ENCODE assay signal across 8 cellular contexts in the genomic region with DNA sequence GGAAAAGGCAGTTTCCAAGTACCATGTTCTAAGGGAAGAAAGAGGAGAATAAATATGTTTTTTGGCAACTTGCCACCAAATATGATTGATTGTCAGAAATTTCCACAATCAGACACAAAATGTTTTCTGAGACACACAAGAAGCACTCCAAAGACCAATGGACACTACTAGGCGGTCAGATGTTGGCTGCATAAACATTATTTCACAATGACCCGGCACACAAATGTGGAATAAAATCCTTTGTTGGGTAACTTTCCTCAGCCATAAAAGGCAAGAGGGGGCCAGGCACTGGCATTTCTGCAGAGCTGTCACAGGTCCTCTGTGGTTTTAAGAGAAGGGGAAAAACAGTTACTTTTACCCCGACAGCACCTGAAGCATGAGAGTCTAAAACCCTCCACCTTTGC. TPM values are rescaled to one million over a fixed set of nuclear protein-coding genes. Genes with fewer than 3 reads are reported as not detected.
DNase-seq lines count a peak whose midpoint lies in the region; ATAC-seq and TF ChIP-seq lines count a peak whose summit lies in the region.

No MANE protein-coding gene starts in this region.

- H3K9me2 ChIP-seq in hepatocyte (replicated peaks; ENCODE audit: insufficient read depth): no peaks in the 10 kb centered on the region

- ATAC-seq in HG02840 (IDR thresholded peaks at IDR 0.05; ENCODE audit: low FRiP score, unreplicated experiment) (no peak), GM21737 (IDR thresholded peaks at IDR 0.05; ENCODE audit: unreplicated experiment) (no peak)

- H4K20me1 ChIP-seq in hepatocyte (ENCODE audit: insufficient read depth, poor library complexity, severe bottlenecking): no peaks in the 10 kb centered on the region

- H3K4me2 ChIP-seq in hepatocyte: peak overlapping the region; percentile 10

- no peak overlapping the region for H2AFZ ChIP-seq in hepatocyte

- H3K9me3 ChIP-seq in hepatocyte (ENCODE audit: low read depth) (no peaks in the 10 kb centered on the region), subcutaneous abdominal adipose tissue (ENCODE audit: control insufficient read depth in 5 of 5, low read length in 5 of 5) (no peaks in the 10 kb centered on the region)

- H3K27me3 ChIP-seq in hepatocyte (no peaks in the 10 kb centered on the region), subcutaneous abdominal adipose tissue (ENCODE audit: control insufficient read depth in 5 of 5, insufficient read depth in 4 of 5, low read length in 5 of 5) (no peaks in the 10 kb centered on the region)

- DNase-seq in NCI-H2196 (lab: John Stamatoyannopoulos, UW; ENCODE audit: unreplicated experiment) (peak; percentile 19), NCI-H2196 treated with DMSO at 0.1 percent for 48 hours (lab: John Stamatoyannopoulos, UW; ENCODE audit: unreplicated experiment) (no peak), hepatocyte (ENCODE audit: low spot score) (peak; percentile 41), cortex of kidney (lab: John Stamatoyannopoulos, UW) (no peak)

- H3K79me2 ChIP-seq in hepatocyte: no peaks in the 10 kb centered on the region

- H3K27ac ChIP-seq in VCaP: peak overlapping the region; percentile 94
- peak overlapping the region; percentile 57 for H3K27ac ChIP-seq in hepatocyte
- H3K27ac ChIP-seq in subcutaneous abdominal adipose tissue (ENCODE audit: low read depth, low read length): peak overlapping the region; percentile 77

- TF ChIP-seq CTCF in VCaP (conservative IDR thresholded peaks at IDR 0.05): no peak
- no peak for TF ChIP-seq CTCF in hepatocyte (IDR thresholded peaks at IDR 0.05; ENCODE audit: poor library complexity)

- H3K36me3 ChIP-seq in hepatocyte (replicated peaks; ENCODE audit: insufficient read depth, low read depth) (no peaks in the 10 kb centered on the region), subcutaneous abdominal adipose tissue (ENCODE audit: control insufficient read depth in 5 of 5, insufficient read depth in 5 of 5, low read length in 5 of 5) (peaks cover 10 to 54% (median 37%) of the 10 kb centered on the region in 5 donors)

- H3K4me3 ChIP-seq in hepatocyte: no peak overlapping the region
- no peak overlapping the region for H3K4me3 ChIP-seq in subcutaneous abdominal adipose tissue (ENCODE audit: low read depth in 1 of 5, low read length in 5 of 5)

- no peak overlapping the region for H3K9ac ChIP-seq in subcutaneous abdominal adipose tissue (ENCODE audit: low read length in 5 of 5)

- 78% methylated on average over 3 of the region's 3 CpGs for WGBS in hepatocyte (ENCODE audit: low lambda C conversion rate, missing lambda C conversion rate)

- H3K4me1 ChIP-seq in hepatocyte (ENCODE audit: insufficient read depth) (peaks cover 21% of the 10 kb centered on the region), subcutaneous abdominal adipose tissue (ENCODE audit: control insufficient read depth in 5 of 5, insufficient read depth in 5 of 5, low read length in 5 of 5) (peaks cover 5 to 42% (median 38%) of the 10 kb centered on the region in 5 donors)

RNA-seq across cellular contexts. Expression of a gene that starts 12.9 kb away (rescaled TPM):
- 5.4 and 6.6 TPM in 2 replicates for total RNA-seq in hepatocyte
- polyA plus RNA-seq in hepatocyte: 2.9 and 6.6 TPM in 2 replicates

RNA-seq across cellular contexts. Expression of a gene that starts 37.4 kb away (rescaled TPM):
- total RNA-seq in hepatocyte: 15.9 and 21.0 TPM in 2 replicates
- 24.7 and 24.8 TPM in 2 replicates for polyA plus RNA-seq in hepatocyte

Comparison
In these comparisons a context has a peak if more than half of its experiments do, and no peak if none do; other contexts are left out.
1. DNase-seq: peak in NCI-H2196 (single experiment) and hepatocyte (single experiment); none in NCI-H2196 treated with DMSO at 0.1 percent for 48 hours (single experiment) and cortex of kidney (single experiment).
2. Peak in every context shown above with its lines, with median percentiles within 50 percentile points of each other: H3K27ac ChIP-seq.